20 cellular contexts compared by ENCODE assay signal in genomic region chr11:85914425-85914824, GRCh38. TPM values are rescaled to one million over a fixed set of nuclear protein-coding genes. Genes with fewer than 3 reads are reported as not detected.
"Had no signal": no experiment of that assay in that cellular context is flagged by ENCODE, and none has a peak within 500 bp of the region (broad histone marks: within the 10 kb centered on the region; RNA-seq: fewer than 3 reads in every experiment).

No MANE protein-coding gene starts in this region.

- H3K27me3 ChIP-seq: SJSA1 had no signal

- H3K9me3 ChIP-seq: SJSA1 had no signal

- H3K27ac ChIP-seq: HL-60, SJSA1, SK-N-MC had no signal

- H3K4me3 ChIP-seq: SJSA1, SK-N-MC had no signal

- H3K36me3 ChIP-seq: SJSA1 had no signal

- DNase-seq: Karpas-422, KG1, NCI-H1092, NCI-H1105 treated with DMSO at 0.1 percent for 48 hours, NCI-H1417 treated with DMSO at 0.1 percent for 48 hours, NCI-H1694 treated with DMSO at 0.1 percent for 48 hours, NCI-H1930, NCI-H2081, NCI-H2107, NCI-H226, NCI-H446, NCI-H510A, NCI-H774, Right ventricle myocardium superior, RPMI8226, SIG-M5 had no signal

RNA-seq across cellular contexts. Expression of gene CCDC83, which starts 59.2 kb away (rescaled TPM):
- total RNA-seq: Right ventricle myocardium superior; SJSA1; T-helper 1 cell treated with Interleukin-12 subunit alpha and Interleukin-12 subunit beta and Interleukin-4 antibody, amounts not matched to agents 30 ng/mL and 1 ng/mL, for 36 hours had no signal
